8 cellular contexts compared by ENCODE assay signal in genomic region chr11:36431429-36432092, GRCh38.
DNase-seq lines count a peak whose midpoint lies in the region; ATAC-seq and TF ChIP-seq lines count a peak whose summit lies in the region.

No MANE protein-coding gene starts in this region.

- peak; percentile 58 to 60 for ATAC-seq in CD4-positive, CD25-positive, alpha-beta regulatory T cell (ENCODE audit: low read depth in 2 of 2)

- H3K4me1 ChIP-seq in CD4-positive, CD25-positive, alpha-beta regulatory T cell (ENCODE audit: control insufficient read depth, insufficient read depth, low read length, poor library complexity, severe bottlenecking), result no peaks in the 10 kb centered on the region
- H3K4me1 ChIP-seq in adipocyte (ENCODE audit: control insufficient read depth, insufficient read depth, low read length), result peaks cover 28% of the 10 kb centered on the region

- no peak overlapping the region for H3K9ac ChIP-seq in adipocyte (ENCODE audit: low read length)

- H3K27ac ChIP-seq in CD4-positive, CD25-positive, alpha-beta regulatory T cell (ENCODE audit: insufficient read depth, low read length, poor library complexity, severe bottlenecking), result no peak overlapping the region
- peak overlapping the region; percentile 49 for H3K27ac ChIP-seq in substantia nigra (ENCODE audit: low read depth, low read length, poor library complexity, severe bottlenecking)

- no peaks in the 10 kb centered on the region for H3K27me3 ChIP-seq in CD4-positive, CD25-positive, alpha-beta regulatory T cell (ENCODE audit: control insufficient read depth, insufficient read depth, low read length)
- H3K27me3 ChIP-seq in adipocyte (replicated peaks; ENCODE audit: control insufficient read depth, insufficient read depth, low read length), result no peaks in the 10 kb centered on the region
- no peaks in the 10 kb centered on the region for H3K27me3 ChIP-seq in kidney epithelial cell (ENCODE audit: control insufficient read depth, insufficient read depth, low read length)

- H3K4me3 ChIP-seq in CD4-positive, CD25-positive, alpha-beta regulatory T cell (ENCODE audit: low read depth, low read length), result no peak overlapping the region
- H3K4me3 ChIP-seq in adipocyte (ENCODE audit: low read length), result no peak overlapping the region
- H3K4me3 ChIP-seq in kidney epithelial cell (ENCODE audit: low read depth, low read length), result no peak overlapping the region

- no peak overlapping the region for H3K27ac Mint-ChIP-seq in CD4-positive, CD25-positive, alpha-beta regulatory T cell

- H3K36me3 ChIP-seq in CD4-positive, CD25-positive, alpha-beta regulatory T cell (ENCODE audit: control insufficient read depth, insufficient read depth, low read length), result no peaks in the 10 kb centered on the region
- no peaks in the 10 kb centered on the region for H3K36me3 ChIP-seq in adipocyte (ENCODE audit: control insufficient read depth, insufficient read depth, low read length, severe bottlenecking)
- peaks cover 2% of the 10 kb centered on the region for H3K36me3 ChIP-seq in kidney epithelial cell (ENCODE audit: control insufficient read depth, insufficient read depth, low read length)

- H3K4me3 Mint-ChIP-seq in CD4-positive, CD25-positive, alpha-beta regulatory T cell, result no peak overlapping the region

- H3K27me3 Mint-ChIP-seq in CD4-positive, CD25-positive, alpha-beta regulatory T cell, result no peaks in the 10 kb centered on the region

- peak; percentile 38 for TF ChIP-seq CTCF in kidney epithelial cell (IDR thresholded peaks at IDR 0.05; ENCODE audit: insufficient read depth, low read length, poor library complexity, severe bottlenecking)

- DNase-seq in CD4-positive, CD25-positive, alpha-beta regulatory T cell, result peak in 1 of 3 donors; percentile 31
- DNase-seq in HPDE6-E6E7 (ENCODE audit: extremely low spot score) (peak; percentile 99), adipocyte (ENCODE audit: low read depth) (peak; percentile 87), kidney epithelial cell (ENCODE audit: low read depth) (peak; percentile 93), substantia nigra (lab: John Stamatoyannopoulos, UW) (peak in 9 of 49 donors; percentile 4 to 33 (median 19)), AML-193 (lab: John Stamatoyannopoulos, UW) (no peak), Ammon's horn (ENCODE audit: low spot score) (no peak), NCI-H510A treated with DMSO at 0.1 percent for 48 hours (lab: John Stamatoyannopoulos, UW) (no peak)

- peaks cover 0 to 5% (median 0%) of the 10 kb centered on the region in 7 donors for H3K9me3 Mint-ChIP-seq in CD4-positive, CD25-positive, alpha-beta regulatory T cell

- no peaks in the 10 kb centered on the region for H3K9me3 ChIP-seq in CD4-positive, CD25-positive, alpha-beta regulatory T cell (ENCODE audit: control insufficient read depth in 2 of 2, low read length in 2 of 2)
- H3K9me3 ChIP-seq in adipocyte (ENCODE audit: control insufficient read depth, low read length), result no peaks in the 10 kb centered on the region

- peaks cover 0 to 2% (median 0%) of the 10 kb centered on the region in 4 donors for H3K4me1 Mint-ChIP-seq in CD4-positive, CD25-positive, alpha-beta regulatory T cell

- no peaks in the 10 kb centered on the region for H3K36me3 Mint-ChIP-seq in CD4-positive, CD25-positive, alpha-beta regulatory T cell

Comparison
In these comparisons a context has a peak if more than half of its experiments do, and no peak if none do; other contexts are left out.
1. DNase-seq: peak in HPDE6-E6E7 (single experiment), adipocyte (single experiment) and kidney epithelial cell (single experiment); none in AML-193 (0 of 2), Ammon's horn (single experiment) and NCI-H510A treated with DMSO at 0.1 percent for 48 hours (single experiment).